In genomic region chr3:32105291-32106131, GRCh38 we compare ENCODE assay signal across 1 cellular context.
TF ChIP-seq lines count a peak whose summit lies in the region.

No MANE protein-coding gene starts in this region.

TF ChIP-seq in GM23338, 12 proteins besides CTCF, POLR2A, EP300 and RAD21 (continued from another document):
- TF ChIP-seq REST (IDR thresholded peaks at IDR 0.05; ENCODE audit: unreplicated experiment) (no peak), JUNB (IDR thresholded peaks at IDR 0.05; ENCODE audit: unreplicated experiment) (no peak), ETS1 (IDR thresholded peaks at IDR 0.05) (no peak), ZNF114 (CRISPR knock-in tag; IDR thresholded peaks at IDR 0.05) (no peak), NANOG (IDR thresholded peaks at IDR 0.05; ENCODE audit: borderline replicate concordance) (no peak), POLR2AphosphoS5 (IDR thresholded peaks at IDR 0.05; ENCODE audit: low read depth) (no peak), ZNF331 (CRISPR knock-in tag; IDR thresholded peaks at IDR 0.05; ENCODE audit: low read depth) (no peak), STAT1 (IDR thresholded peaks at IDR 0.05; ENCODE audit: unreplicated experiment) (no peak), EZH2 (IDR thresholded peaks at IDR 0.05; ENCODE audit: low read depth, unreplicated experiment) (no peak), EZH2phosphoT487 (IDR thresholded peaks at IDR 0.05; ENCODE audit: unreplicated experiment) (no peak)
